21 cellular contexts compared by ENCODE assay signal in the genomic region with DNA sequence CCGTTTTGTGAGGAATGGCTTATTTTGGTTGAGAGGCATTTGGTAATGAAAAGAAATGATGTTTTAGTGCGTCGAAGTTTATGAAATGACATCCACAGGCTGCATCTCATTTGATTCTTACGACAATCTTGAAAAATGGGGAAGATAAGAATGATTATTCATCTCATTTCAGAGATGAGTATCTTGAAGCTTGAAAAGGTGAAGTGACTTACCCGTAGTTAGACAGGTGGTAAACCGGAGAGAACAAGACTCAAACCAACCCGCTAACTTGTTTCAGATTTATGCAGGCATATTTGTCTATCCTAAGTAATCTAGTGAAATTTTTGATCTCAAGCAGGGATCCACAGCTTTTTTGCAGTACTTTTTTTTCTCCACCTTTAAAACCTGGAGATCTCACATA. TPM values are rescaled to one million over a fixed set of nuclear protein-coding genes. Genes with fewer than 3 reads are reported as not detected.
DNase-seq lines count a peak whose midpoint lies in the region; ATAC-seq and FAIRE-seq lines count a peak whose summit lies in the region.
"Had no signal": no experiment of that assay in that cellular context is flagged by ENCODE, and none has a peak within 500 bp of the region (broad histone marks: within the 10 kb centered on the region; RNA-seq: fewer than 3 reads in every experiment).

No MANE protein-coding gene starts in this region.

- H3K27me3 ChIP-seq in CD4-positive, CD25-positive, alpha-beta regulatory T cell (ENCODE audit: control insufficient read depth, insufficient read depth, low read length): no peaks in the 10 kb centered on the region
- H3K27me3 ChIP-seq in SJCRH30: no peaks in the 10 kb centered on the region
- H3K27me3 ChIP-seq: upper lobe of right lung had no signal

- intact Hi-C loops in activated T-helper 1 cell treated with anti-CD3 and anti-CD28 coated beads, Interleukin-12 subunit alpha, Interleukin-12 subunit beta, Interleukin-2, Interleukin-4 antibody, amounts not matched to agents 30 ng/mL and 10 ng/mL and 1 ng/mL, durations not matched to agents 14 hours and 24 hours and 36 hours (cut with micrococcal nuclease): loop anchor here (10.0 kb wide), 2 partner anchors 1393 to 1603 kb away; a partner anchor contains a TSS
- intact Hi-C loops in Right ventricle myocardium inferior (cut with DNase I): no loop called here

- no peaks in the 10 kb centered on the region for H3K36me3 ChIP-seq in CD4-positive, CD25-positive, alpha-beta regulatory T cell (ENCODE audit: control insufficient read depth, insufficient read depth, low read length)
- no peaks in the 10 kb centered on the region for H3K36me3 ChIP-seq in SJCRH30
- H3K36me3 ChIP-seq: left ventricle myocardium inferior, upper lobe of right lung had no signal

- H3K36me3 Mint-ChIP-seq in CD4-positive, CD25-positive, alpha-beta regulatory T cell: peaks cover 25% of the 10 kb centered on the region
- peaks cover 29% of the 10 kb centered on the region for H3K36me3 Mint-ChIP-seq in activated T-helper 1 cell treated with anti-CD3 and anti-CD28 coated beads, Interleukin-12 subunit alpha, Interleukin-12 subunit beta, Interleukin-2, Interleukin-4 antibody, amounts not matched to agents 30 ng/mL and 10 ng/mL and 1 ng/mL, durations not matched to agents 14 hours and 24 hours and 36 hours (ENCODE audit: low read depth)
- no peaks in the 10 kb centered on the region for H3K36me3 Mint-ChIP-seq in memory B cell

- peak; percentile 92 for FAIRE-seq in GM19239 (lab: Jason Lieb, UNC)

- no peaks in the 10 kb centered on the region for H3K27me3 Mint-ChIP-seq in CD4-positive, CD25-positive, alpha-beta regulatory T cell
- peaks cover 2% of the 10 kb centered on the region for H3K27me3 Mint-ChIP-seq in activated T-helper 1 cell treated with anti-CD3 and anti-CD28 coated beads, Interleukin-12 subunit alpha, Interleukin-12 subunit beta, Interleukin-2, Interleukin-4 antibody, amounts not matched to agents 30 ng/mL and 10 ng/mL and 1 ng/mL, durations not matched to agents 14 hours and 24 hours and 36 hours (ENCODE audit: insufficient read depth)
- H3K27me3 Mint-ChIP-seq in memory B cell: peaks cover 2% of the 10 kb centered on the region

- DNase-seq in CD4-positive, CD25-positive, alpha-beta regulatory T cell: no peak
- DNase-seq in GM19239 (ENCODE audit: insufficient read length, low spot score) (no peak), memory B cell (ENCODE audit: low spot score in 2 of 2) (no peak), cerebellar cortex (ENCODE audit: low spot score) (no peak), SJCRH30 (no peak), Right ventricle myocardium inferior (ENCODE audit: missing footprints) (no peak)
- DNase-seq in activated T-helper 1 cell treated with anti-CD3 and anti-CD28 coated beads, Interleukin-12 subunit alpha, Interleukin-12 subunit beta, Interleukin-2, Interleukin-4 antibody, amounts not matched to agents 30 ng/mL and 10 ng/mL and 1 ng/mL, durations not matched to agents 14 hours and 24 hours and 36 hours (ENCODE audit: low spot score): no peak
- DNase-seq: activated CD4-positive, alpha-beta T cell treated with anti-CD3 and anti-CD28 coated beads for 4 hours; activated gamma-delta T cell; DMS 273 treated with DMSO at 0.1 percent for 48 hours; endodermal cell; foreskin fibroblast; GM23248; left ventricle myocardium inferior; MM.1S; NCI-H1930; NCI-H526; stimulated activated CD4-positive, alpha-beta T cell treated with anti-CD3 and anti-CD28 coated beads, Interleukin-4, amount 100 ng/mL, for 4 hours; upper lobe of right lung had no signal

- H3K4me3 ChIP-seq in CD4-positive, CD25-positive, alpha-beta regulatory T cell (ENCODE audit: low read depth, low read length): peak overlapping the region; percentile 60
- no peak overlapping the region for H3K4me3 ChIP-seq in SJCRH30
- H3K4me3 ChIP-seq: GM23248, left ventricle myocardium inferior, upper lobe of right lung had no signal

- peaks cover 99% of the 10 kb centered on the region for H3K4me1 ChIP-seq in CD4-positive, CD25-positive, alpha-beta regulatory T cell (ENCODE audit: control insufficient read depth, insufficient read depth, low read length, poor library complexity, severe bottlenecking)
- H3K4me1 ChIP-seq in SJCRH30: 0 out of 2 replicates have a peak, but pooled peaks cover 2% of the 10 kb centered on the region

- peaks cover 53 to 100% (median 91%) of the 10 kb centered on the region in 4 donors for H3K4me1 Mint-ChIP-seq in CD4-positive, CD25-positive, alpha-beta regulatory T cell
- peaks cover 94% of the 10 kb centered on the region for H3K4me1 Mint-ChIP-seq in activated T-helper 1 cell treated with anti-CD3 and anti-CD28 coated beads, Interleukin-12 subunit alpha, Interleukin-12 subunit beta, Interleukin-2, Interleukin-4 antibody, amounts not matched to agents 30 ng/mL and 10 ng/mL and 1 ng/mL, durations not matched to agents 14 hours and 24 hours and 36 hours (ENCODE audit: low read depth)
- H3K4me1 Mint-ChIP-seq in memory B cell: peaks cover 32% of the 10 kb centered on the region

- H3K9me3 ChIP-seq in CD4-positive, CD25-positive, alpha-beta regulatory T cell (ENCODE audit: control insufficient read depth in 2 of 2, low read length in 2 of 2): no peaks in the 10 kb centered on the region
- no peaks in the 10 kb centered on the region for H3K9me3 ChIP-seq in SJCRH30 (replicated peaks)
- H3K9me3 ChIP-seq: left ventricle myocardium inferior, upper lobe of right lung had no signal

- H3K27ac ChIP-seq in CD4-positive, CD25-positive, alpha-beta regulatory T cell (ENCODE audit: insufficient read depth, low read length, poor library complexity, severe bottlenecking): peak overlapping the region; percentile 81
- no peak overlapping the region for H3K27ac ChIP-seq in SJCRH30
- H3K27ac ChIP-seq: GM23248, left ventricle myocardium inferior, upper lobe of right lung had no signal

- ATAC-seq in CD4-positive, CD25-positive, alpha-beta regulatory T cell (ENCODE audit: low read depth in 2 of 2): no peak
- ATAC-seq in memory B cell (ENCODE audit: low read depth) (peak; percentile 59), Right ventricle myocardium inferior (no peak), HG02678 (IDR thresholded peaks at IDR 0.05; ENCODE audit: unreplicated experiment) (no peak)
- ATAC-seq: upper lobe of right lung had no signal

- peak overlapping the region; percentile 67 to 99 (median 87) for H3K4me3 Mint-ChIP-seq in CD4-positive, CD25-positive, alpha-beta regulatory T cell
- H3K4me3 Mint-ChIP-seq in activated T-helper 1 cell treated with anti-CD3 and anti-CD28 coated beads, Interleukin-12 subunit alpha, Interleukin-12 subunit beta, Interleukin-2, Interleukin-4 antibody, amounts not matched to agents 30 ng/mL and 10 ng/mL and 1 ng/mL, durations not matched to agents 14 hours and 24 hours and 36 hours: no peak overlapping the region
- no peak overlapping the region for H3K4me3 Mint-ChIP-seq in memory B cell
- H3K4me3 Mint-ChIP-seq: endodermal cell, neural crest cell had no signal

- peak overlapping the region; percentile 85 to 99 (median 93) for H3K27ac Mint-ChIP-seq in CD4-positive, CD25-positive, alpha-beta regulatory T cell
- peak overlapping the region; percentile 56 for H3K27ac Mint-ChIP-seq in activated T-helper 1 cell treated with anti-CD3 and anti-CD28 coated beads, Interleukin-12 subunit alpha, Interleukin-12 subunit beta, Interleukin-2, Interleukin-4 antibody, amounts not matched to agents 30 ng/mL and 10 ng/mL and 1 ng/mL, durations not matched to agents 14 hours and 24 hours and 36 hours
- H3K27ac Mint-ChIP-seq in memory B cell: peak overlapping the region; percentile 8
- H3K27ac Mint-ChIP-seq: endodermal cell had no signal

- H3K9me3 Mint-ChIP-seq in CD4-positive, CD25-positive, alpha-beta regulatory T cell: no peaks in the 10 kb centered on the region
- no peaks in the 10 kb centered on the region for H3K9me3 Mint-ChIP-seq in activated T-helper 1 cell treated with anti-CD3 and anti-CD28 coated beads, Interleukin-12 subunit alpha, Interleukin-12 subunit beta, Interleukin-2, Interleukin-4 antibody, amounts not matched to agents 30 ng/mL and 10 ng/mL and 1 ng/mL, durations not matched to agents 14 hours and 24 hours and 36 hours
- no peaks in the 10 kb centered on the region for H3K9me3 Mint-ChIP-seq in memory B cell
- H3K9me3 Mint-ChIP-seq: endodermal cell, neural crest cell had no signal

RNA-seq across cellular contexts. Expression of a gene that starts 9.7 kb away (rescaled TPM):
- 441 TPM for total RNA-seq in CD4-positive, CD25-positive, alpha-beta regulatory T cell
- 100 to 1,000 TPM; 143 to 169 (median 162) TPM for polyA plus RNA-seq in CD4-positive, CD25-positive, alpha-beta regulatory T cell
- total RNA-seq in activated T-helper 1 cell treated with anti-CD3 and anti-CD28 coated beads, Interleukin-12 subunit alpha, Interleukin-12 subunit beta, Interleukin-2, Interleukin-4 antibody, amounts not matched to agents 30 ng/mL and 10 ng/mL and 1 ng/mL, durations not matched to agents 14 hours and 24 hours and 36 hours: 19.2 and 20.9 TPM in 2 replicates
- 0.10 TPM in 1 of 2 replicates, not detected in the other for total RNA-seq in SJCRH30 (2014; rRNA removed; shearing (Covaris generic))
- total RNA-seq in Right ventricle myocardium inferior: 6.1 TPM

Comparison
In these comparisons a context has a peak if more than half of its experiments do, and no peak if none do; other contexts are left out.
1. H3K27ac Mint-ChIP-seq: peak in every context shown above with its lines; median percentile 93 in CD4-positive, CD25-positive, alpha-beta regulatory T cell; 56 in activated T-helper 1 cell treated with anti-CD3 and anti-CD28 coated beads, Interleukin-12 subunit alpha, Interleukin-12 subunit beta, Interleukin-2, Interleukin-4 antibody, amounts not matched to agents 30 ng/mL and 10 ng/mL and 1 ng/mL, durations not matched to agents 14 hours and 24 hours and 36 hours; 8 in memory B cell.
2. H3K4me3 Mint-ChIP-seq: peak in CD4-positive, CD25-positive, alpha-beta regulatory T cell (4 of 4); none in activated T-helper 1 cell treated with anti-CD3 and anti-CD28 coated beads, Interleukin-12 subunit alpha, Interleukin-12 subunit beta, Interleukin-2, Interleukin-4 antibody, amounts not matched to agents 30 ng/mL and 10 ng/mL and 1 ng/mL, durations not matched to agents 14 hours and 24 hours and 36 hours (single experiment) and memory B cell (single experiment).
3. RNA of a gene that starts 9.7 kb away (total RNA-seq): 441 TPM in CD4-positive, CD25-positive, alpha-beta regulatory T cell (single experiment); 19.2 to 20.9 TPM in activated T-helper 1 cell treated with anti-CD3 and anti-CD28 coated beads, Interleukin-12 subunit alpha, Interleukin-12 subunit beta, Interleukin-2, Interleukin-4 antibody, amounts not matched to agents 30 ng/mL and 10 ng/mL and 1 ng/mL, durations not matched to agents 14 hours and 24 hours and 36 hours, 6.1 TPM in Right ventricle myocardium inferior (single experiment) and 0.10 TPM in SJCRH30; every median in the first group is over 10 times any median in the second.